In the genomic region with DNA sequence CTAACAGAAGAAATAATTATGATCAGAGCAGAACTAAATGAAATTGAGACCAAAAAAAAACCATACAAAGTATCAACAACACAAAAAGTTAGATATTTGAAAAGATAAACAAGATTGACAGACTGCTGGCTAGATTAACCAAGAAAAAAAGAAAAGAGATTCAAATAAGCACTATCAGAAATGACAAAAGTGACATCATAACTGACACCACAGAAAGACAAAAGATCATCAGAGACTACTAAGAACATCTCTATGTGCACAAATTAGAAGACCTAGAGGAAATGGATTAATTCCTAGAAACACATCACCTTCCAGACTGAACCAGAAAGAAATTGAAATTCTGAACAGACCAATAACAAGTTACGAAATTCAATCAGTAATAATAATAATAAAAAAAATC, we compare ENCODE assay signal across 23 cellular contexts.
"Had no signal": no experiment of that assay in that cellular context is flagged by ENCODE, and none has a peak within 500 bp of the region (broad histone marks: within the 10 kb centered on the region; RNA-seq: fewer than 3 reads in every experiment).

No MANE protein-coding gene starts in this region.

- FAIRE-seq: HTR-8/SVneo had no signal

- H3K4me3 ChIP-seq: MG63 had no signal

- H3K9ac ChIP-seq: SK-N-SH had no signal

- H3K27me3 ChIP-seq: MG63 had no signal

- H3K27ac ChIP-seq: HL-60, RWPE1 had no signal

- DNase-seq: Karpas-422, KG1, MG63, NCI-H1092, NCI-H1105 treated with DMSO at 0.1 percent for 48 hours, NCI-H1417 treated with DMSO at 0.1 percent for 48 hours, NCI-H146, NCI-H1694 treated with DMSO at 0.1 percent for 48 hours, NCI-H1930, NCI-H2081, NCI-H2107, NCI-H2227 treated with DMSO at 0.1 percent for 48 hours, NCI-H524, NCI-H526 treated with DMSO at 0.1 percent for 48 hours, NCI-H748 treated with DMSO at 0.1 percent for 48 hours, PC-3, SHP77, SK-N-SH, SW 1271 had no signal

- ATAC-seq: Panc1, PC-3 had no signal

- H3K9me3 ChIP-seq: MG63, SK-N-SH had no signal

- H3K4me2 ChIP-seq: SK-N-SH had no signal

- H3K36me3 ChIP-seq: MG63 had no signal
